8 cellular contexts compared by ENCODE assay signal in the genomic region with DNA sequence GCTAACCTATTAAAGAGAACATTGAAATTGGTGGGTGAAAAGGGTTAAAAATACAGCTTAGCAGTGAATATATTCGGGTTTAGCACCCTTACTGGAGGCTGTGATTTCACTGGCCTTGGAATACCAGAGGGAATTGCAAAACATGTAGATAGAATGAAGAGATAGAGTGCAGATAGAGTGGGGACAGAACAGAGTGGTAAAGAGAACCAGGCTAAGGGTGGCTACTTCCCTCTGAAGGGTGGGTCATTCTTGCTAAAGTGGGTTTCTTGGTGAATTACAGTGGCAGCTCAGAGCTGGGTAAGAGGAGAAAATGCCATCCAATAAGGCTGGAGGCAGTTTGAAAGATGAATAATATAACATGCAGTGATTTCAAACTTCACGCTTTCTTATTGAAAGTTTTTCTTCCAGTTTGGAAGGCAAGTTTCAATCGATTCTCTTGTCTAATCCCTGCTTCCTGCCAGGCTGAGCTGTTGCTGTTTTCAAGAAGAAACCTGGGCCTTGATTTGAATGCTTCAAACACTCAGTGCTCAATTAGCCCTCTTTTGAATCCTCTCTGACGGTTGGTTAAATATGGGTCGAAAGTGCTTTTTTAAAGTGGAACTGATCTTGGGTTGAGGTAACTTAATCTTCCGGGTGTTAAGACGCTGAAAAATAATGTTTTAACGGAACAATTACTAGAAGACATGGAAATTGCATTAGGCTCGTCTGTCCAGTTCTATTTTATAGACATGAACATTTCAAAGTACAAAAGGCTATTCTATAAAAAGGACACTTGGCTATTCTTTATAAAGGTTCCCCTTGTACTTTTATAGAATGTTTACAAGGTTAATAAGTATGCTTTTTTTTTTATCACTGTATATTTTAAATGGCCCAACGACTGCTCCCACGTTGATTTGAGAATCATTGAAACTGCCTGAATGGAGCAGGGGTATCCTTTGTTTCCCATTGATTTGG.
DNase-seq lines count a peak whose midpoint lies in the region; ATAC-seq and TF ChIP-seq lines count a peak whose summit lies in the region.

No MANE protein-coding gene starts in this region.

- H3K4me1 ChIP-seq in gastroesophageal sphincter, result peaks cover 15 to 39% (median 17%) of the 10 kb centered on the region in 3 donors

- in situ Hi-C loops in SK-MEL-5 (cut with HindIII; ENCODE audit: low pct_unique_long_range_greater_than_20kb, low sequenced_read_pairs), result no loop called here

- no peaks in the 10 kb centered on the region for H3K27me3 ChIP-seq in gastroesophageal sphincter

- no peak for TF ChIP-seq CTCF in gastroesophageal sphincter (IDR thresholded peaks at IDR 0.05)

- H3K4me3 ChIP-seq in gastroesophageal sphincter (no peak overlapping the region), skin epidermis (no peak overlapping the region)

- DNase-seq in SK-MEL-5 (ENCODE audit: low read depth, low spot score), result peak; percentile 53
- DNase-seq in D341Med (ENCODE audit: low spot score), result no peak
- DNase-seq in activated gamma-delta T cell (lab: John Stamatoyannopoulos, UW), result no peak

- peak overlapping the region; percentile 65 to 86 (median 78) for H3K27ac ChIP-seq in gastroesophageal sphincter
- peak overlapping the region in 20 of 21 experiments; percentile 6 to 92 (median 80) for H3K27ac ChIP-seq in skin epidermis

- ATAC-seq in GM18502 (IDR thresholded peaks at IDR 0.05; ENCODE audit: poor library complexity, unreplicated experiment) (peak; percentile 56), HG02798 (IDR thresholded peaks at IDR 0.05; ENCODE audit: poor library complexity, unreplicated experiment) (peak; percentile 60), gastroesophageal sphincter (peak; percentile 28), HG02884 (IDR thresholded peaks at IDR 0.05; ENCODE audit: unreplicated experiment) (no peak)

- H3K36me3 ChIP-seq in gastroesophageal sphincter, result no peaks in the 10 kb centered on the region

- no peak for TF ChIP-seq POLR2A in gastroesophageal sphincter (IDR thresholded peaks at IDR 0.05)

- no peak for TF ChIP-seq EP300 in gastroesophageal sphincter (IDR thresholded peaks at IDR 0.05)

- no peaks in the 10 kb centered on the region for H3K9me3 ChIP-seq in gastroesophageal sphincter

- 28 to 36% methylated on average over 11 of the region's 11 CpGs for WGBS in gastroesophageal sphincter (ENCODE audit: low coverage in 1 of 2), 2 donors
